19 cellular contexts compared by ENCODE assay signal in the genomic region with DNA sequence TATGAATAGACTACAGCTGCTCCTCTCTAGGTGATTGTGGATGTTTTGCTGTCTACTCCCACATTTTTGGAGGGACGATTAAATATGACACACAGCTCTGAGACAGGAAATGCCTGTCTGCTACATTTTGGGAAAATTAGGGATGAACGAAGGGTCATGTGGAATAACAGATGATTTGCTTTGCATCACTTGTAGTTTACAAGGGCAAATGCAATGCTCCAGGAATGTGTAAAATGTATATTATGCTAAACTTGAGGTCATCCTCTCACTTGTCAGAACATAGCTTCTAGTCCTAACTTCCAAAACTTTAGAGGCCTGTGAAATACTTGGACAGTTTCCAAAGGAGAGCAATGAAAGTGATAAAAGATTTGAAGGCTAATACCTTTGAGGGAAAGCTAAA.
DNase-seq lines count a peak whose midpoint lies in the region; ATAC-seq and TF ChIP-seq lines count a peak whose summit lies in the region.
"Had no signal": no experiment of that assay in that cellular context is flagged by ENCODE, and none has a peak within 500 bp of the region (broad histone marks: within the 10 kb centered on the region; RNA-seq: fewer than 3 reads in every experiment).

No MANE protein-coding gene starts in this region.

- H2AFZ ChIP-seq in PC-3 (ENCODE audit: low read length) (peak overlapping the region; percentile 42; the same call in 1 of the 2 replicates), mesenchymal stem cell (ENCODE audit: low read depth, low read length) (no peak overlapping the region)
- H2AFZ ChIP-seq: PC-9 had no signal

- no peaks in the 10 kb centered on the region for H3K36me3 ChIP-seq in PC-3 (ENCODE audit: low read depth, low read length)
- H3K36me3 ChIP-seq in mesenchymal stem cell (ENCODE audit: control insufficient read depth in 1 of 2, insufficient read depth in 2 of 2, low read depth in 1 of 2, low read length in 2 of 2) = no peaks in the 10 kb centered on the region
- H3K36me3 ChIP-seq in vagina = no peaks in the 10 kb centered on the region
- H3K36me3 ChIP-seq: stomach had no signal

- H2BK5ac ChIP-seq in mesenchymal stem cell (ENCODE audit: low read depth, low read length, poor library complexity, severe bottlenecking) = no peak overlapping the region

- H3K36me3 Mint-ChIP-seq in chondrocyte (ENCODE audit: low read depth) = no peaks in the 10 kb centered on the region
- H3K36me3 Mint-ChIP-seq in activated T-helper 1 cell treated with anti-CD3 and anti-CD28 coated beads, Interleukin-12 subunit alpha, Interleukin-12 subunit beta, Interleukin-2, Interleukin-4 antibody, amounts not matched to agents 30 ng/mL and 10 ng/mL and 1 ng/mL, durations not matched to agents 14 hours and 24 hours and 36 hours (ENCODE audit: low read depth) = no peaks in the 10 kb centered on the region
- H3K36me3 Mint-ChIP-seq: activated naive CD8-positive, alpha-beta T cell treated with anti-CD3 and anti-CD28 coated beads, Interleukin-2, amount 10 ng/mL, durations not matched to agents 7 days and 5 days had no signal

- no peak overlapping the region for H3K14ac ChIP-seq in mesenchymal stem cell (ENCODE audit: low read length in 2 of 2)

- H3K9me3 Mint-ChIP-seq in chondrocyte (ENCODE audit: low read depth) = peaks cover 5% of the 10 kb centered on the region
- no peaks in the 10 kb centered on the region for H3K9me3 Mint-ChIP-seq in activated T-helper 1 cell treated with anti-CD3 and anti-CD28 coated beads, Interleukin-12 subunit alpha, Interleukin-12 subunit beta, Interleukin-2, Interleukin-4 antibody, amounts not matched to agents 30 ng/mL and 10 ng/mL and 1 ng/mL, durations not matched to agents 14 hours and 24 hours and 36 hours

- POLR2A ChIA-PET in PC-3 (lab: Charles Lee; ENCODE audit: unreplicated experiment) = no interaction called here

- no peak overlapping the region for H3K4me3 ChIP-seq in PC-3 (ENCODE audit: low read length)
- H3K4me3 ChIP-seq in mesenchymal stem cell (ENCODE audit: insufficient read depth in 1 of 2, low read depth in 1 of 2, low read length in 2 of 2) = no peak overlapping the region
- H3K4me3 ChIP-seq in vagina = no peak overlapping the region
- H3K4me3 ChIP-seq: PC-9, stomach had no signal

- no peak overlapping the region for H4K8ac ChIP-seq in mesenchymal stem cell (ENCODE audit: low read length)

- H3K9ac ChIP-seq in PC-3 (ENCODE audit: low read length) = no peak overlapping the region
- H3K9ac ChIP-seq in mesenchymal stem cell (ENCODE audit: low read length) = no peak overlapping the region

- intact Hi-C loops in PC-3 (cut with micrococcal nuclease) (no loop called here), vagina (cut with DNase I) (loop anchor here (10.0 kb wide), 1 partner anchor 244 kb away; no protein-coding TSS in a partner anchor)
- intact Hi-C loops in activated T-helper 1 cell treated with anti-CD3 and anti-CD28 coated beads, Interleukin-12 subunit alpha, Interleukin-12 subunit beta, Interleukin-2, Interleukin-4 antibody, amounts not matched to agents 30 ng/mL and 10 ng/mL and 1 ng/mL, durations not matched to agents 14 hours and 24 hours and 36 hours (cut with micrococcal nuclease) = no loop called here

- no peaks in the 10 kb centered on the region for H3K79me1 ChIP-seq in mesenchymal stem cell (replicated peaks; ENCODE audit: low read length, poor library complexity, severe bottlenecking)

- H3K4me1 ChIP-seq in PC-3 (ENCODE audit: insufficient read depth, low read length) (no peaks in the 10 kb centered on the region), mesenchymal stem cell (ENCODE audit: control insufficient read depth, insufficient read depth, low read depth, low read length) (no peaks in the 10 kb centered on the region), vagina (no peaks in the 10 kb centered on the region)
- H3K4me1 ChIP-seq: stomach had no signal

- ATAC-seq in PC-3 = no peak
- ATAC-seq: HCT116 had no signal

- H2BK12ac ChIP-seq in mesenchymal stem cell (ENCODE audit: low read length in 2 of 2) = no peak overlapping the region

- no peaks in the 10 kb centered on the region for H3K27me3 Mint-ChIP-seq in chondrocyte (ENCODE audit: low read depth)
- no peaks in the 10 kb centered on the region for H3K27me3 Mint-ChIP-seq in activated T-helper 1 cell treated with anti-CD3 and anti-CD28 coated beads, Interleukin-12 subunit alpha, Interleukin-12 subunit beta, Interleukin-2, Interleukin-4 antibody, amounts not matched to agents 30 ng/mL and 10 ng/mL and 1 ng/mL, durations not matched to agents 14 hours and 24 hours and 36 hours (ENCODE audit: insufficient read depth)
- H3K27me3 Mint-ChIP-seq: activated naive CD8-positive, alpha-beta T cell treated with anti-CD3 and anti-CD28 coated beads, Interleukin-2, amount 10 ng/mL, durations not matched to agents 7 days and 5 days had no signal

- H3K4me2 ChIP-seq in PC-3 (ENCODE audit: low read length) = no peak overlapping the region
- no peak overlapping the region for H3K4me2 ChIP-seq in mesenchymal stem cell (ENCODE audit: low read length, poor library complexity, severe bottlenecking)
- H3K4me2 ChIP-seq: PC-9 had no signal

- no peaks in the 10 kb centered on the region for H4K20me1 ChIP-seq in PC-3 (ENCODE audit: low read length)

- 2% methylated on average over 2 of the region's 2 CpGs for WGBS in mesenchymal stem cell

- no peak for TF ChIP-seq CTCF in PC-3 (conservative IDR thresholded peaks at IDR 0.05; ENCODE audit: low read depth, low read length)
- TF ChIP-seq CTCF in chondrocyte (IDR thresholded peaks at IDR 0.05) = no peak
- no peak for TF ChIP-seq CTCF in vagina (IDR thresholded peaks at IDR 0.05)

- H3K4me1 Mint-ChIP-seq in chondrocyte (ENCODE audit: low read depth) = peaks cover 42% of the 10 kb centered on the region
- H3K4me1 Mint-ChIP-seq in activated T-helper 1 cell treated with anti-CD3 and anti-CD28 coated beads, Interleukin-12 subunit alpha, Interleukin-12 subunit beta, Interleukin-2, Interleukin-4 antibody, amounts not matched to agents 30 ng/mL and 10 ng/mL and 1 ng/mL, durations not matched to agents 14 hours and 24 hours and 36 hours (ENCODE audit: low read depth) = no peaks in the 10 kb centered on the region
- H3K4me1 Mint-ChIP-seq: activated naive CD8-positive, alpha-beta T cell treated with anti-CD3 and anti-CD28 coated beads, Interleukin-2, amount 10 ng/mL, durations not matched to agents 7 days and 5 days had no signal

- H3K27ac ChIP-seq in PC-3 (ENCODE audit: low read length) (no peak overlapping the region), mesenchymal stem cell (ENCODE audit: low read length, poor library complexity, severe bottlenecking) (peak overlapping the region; percentile 14), vagina (no peak overlapping the region)
- H3K27ac ChIP-seq: PC-9, stomach had no signal

- DNase-seq in AG20443 (ENCODE audit: low spot score) (peak; percentile 30), PC-3 (peak; percentile 24), chondrocyte (ENCODE audit: low spot score) (no peak), mesenchymal stem cell (peak; percentile 40), NCI-H1930 (lab: John Stamatoyannopoulos, UW) (no peak), vagina (ENCODE audit: extremely low spot score in 2 of 2) (no peak), DMS 273 treated with DMSO at 0.1 percent for 48 hours (lab: John Stamatoyannopoulos, UW) (no peak)
- DNase-seq in activated T-helper 1 cell treated with anti-CD3 and anti-CD28 coated beads, Interleukin-12 subunit alpha, Interleukin-12 subunit beta, Interleukin-2, Interleukin-4 antibody, amounts not matched to agents 30 ng/mL and 10 ng/mL and 1 ng/mL, durations not matched to agents 14 hours and 24 hours and 36 hours (ENCODE audit: low spot score) = no peak
- DNase-seq: activated CD4-positive, alpha-beta T cell treated with anti-CD3 and anti-CD28 coated beads, Interleukin-2, amount 50 U/mL, for 48 hours; activated naive CD8-positive, alpha-beta T cell treated with anti-CD3 and anti-CD28 coated beads, Interleukin-2, amount 10 ng/mL, durations not matched to agents 7 days and 5 days; activated T-cell treated with anti-CD3 and anti-CD28 coated beads, Interleukin-2, amount 50 U/mL, for 48 hours; kidney; MM.1S; NCI-H187; NCI-H526; PC-9; stomach; SW 1271 had no signal

- no TSS peak for BruUV-seq in PC-3 (replicated peaks; lab: Mats Ljungman, UMichigan)

- H3K18ac ChIP-seq in mesenchymal stem cell (ENCODE audit: low read depth in 1 of 2, low read length in 2 of 2) = no peak overlapping the region

- no peak for TF ChIP-seq POLR2A in vagina (IDR thresholded peaks at IDR 0.05)

- no peaks in the 10 kb centered on the region for H3K79me2 ChIP-seq in PC-3 (ENCODE audit: low read length)

- no peaks in the 10 kb centered on the region for H3K9me3 ChIP-seq in PC-3 (ENCODE audit: low read length)
- H3K9me3 ChIP-seq in mesenchymal stem cell (ENCODE audit: control insufficient read depth, low read length) = no peaks in the 10 kb centered on the region
- no peaks in the 10 kb centered on the region for H3K9me3 ChIP-seq in vagina
- H3K9me3 ChIP-seq: stomach had no signal

- H3K9me2 ChIP-seq in PC-3 (replicated peaks; ENCODE audit: low read length) = no peaks in the 10 kb centered on the region

- H3K4ac ChIP-seq in mesenchymal stem cell (ENCODE audit: low read depth in 1 of 2, low read length in 2 of 2) = no peak overlapping the region

- H4K91ac ChIP-seq in mesenchymal stem cell (ENCODE audit: low read length) = no peak overlapping the region

- no peak overlapping the region for H3K4me3 Mint-ChIP-seq in chondrocyte (ENCODE audit: unreplicated experiment)
- no peak overlapping the region for H3K4me3 Mint-ChIP-seq in activated T-helper 1 cell treated with anti-CD3 and anti-CD28 coated beads, Interleukin-12 subunit alpha, Interleukin-12 subunit beta, Interleukin-2, Interleukin-4 antibody, amounts not matched to agents 30 ng/mL and 10 ng/mL and 1 ng/mL, durations not matched to agents 14 hours and 24 hours and 36 hours
- H3K4me3 Mint-ChIP-seq: activated naive CD8-positive, alpha-beta T cell treated with anti-CD3 and anti-CD28 coated beads, Interleukin-2, amount 10 ng/mL, durations not matched to agents 7 days and 5 days had no signal

- H2BK15ac ChIP-seq in mesenchymal stem cell (ENCODE audit: low read depth, poor library complexity, severe bottlenecking) = no peak overlapping the region

- CTCF ChIA-PET in PC-3 (lab: Charles Lee) = interaction anchor here (0.7 kb wide), 1 partner anchor 849 kb away, joined by 8 read pairs; no protein-coding TSS in a partner anchor

- H3K27me3 ChIP-seq in PC-3 (ENCODE audit: low read length) (no peaks in the 10 kb centered on the region), mesenchymal stem cell (ENCODE audit: control insufficient read depth in 1 of 2, insufficient read depth in 1 of 2, low read length in 2 of 2) (no peaks in the 10 kb centered on the region), vagina (no peaks in the 10 kb centered on the region)
- H3K27me3 ChIP-seq: stomach had no signal

- no peak overlapping the region for H3K23ac ChIP-seq in mesenchymal stem cell (ENCODE audit: low read length in 2 of 2)

- peak overlapping the region; percentile 80 for H3K27ac Mint-ChIP-seq in chondrocyte (ENCODE audit: unreplicated experiment)
- no peak overlapping the region for H3K27ac Mint-ChIP-seq in activated T-helper 1 cell treated with anti-CD3 and anti-CD28 coated beads, Interleukin-12 subunit alpha, Interleukin-12 subunit beta, Interleukin-2, Interleukin-4 antibody, amounts not matched to agents 30 ng/mL and 10 ng/mL and 1 ng/mL, durations not matched to agents 14 hours and 24 hours and 36 hours
- H3K27ac Mint-ChIP-seq: activated naive CD8-positive, alpha-beta T cell treated with anti-CD3 and anti-CD28 coated beads, Interleukin-2, amount 10 ng/mL, durations not matched to agents 7 days and 5 days had no signal

- H2BK120ac ChIP-seq in mesenchymal stem cell (ENCODE audit: low read depth, low read length) = no peak overlapping the region

- no peak overlapping the region for H2AK5ac ChIP-seq in mesenchymal stem cell (ENCODE audit: low read length, severe bottlenecking)

- H3F3A ChIP-seq in PC-3 (ENCODE audit: low read length, unreplicated experiment) = no peaks in the 10 kb centered on the region

Comparison
In these comparisons a context has a peak if more than half of its experiments do, and no peak if none do; other contexts are left out.
1. DNase-seq: peak in AG20443 (single experiment), PC-3 (single experiment) and mesenchymal stem cell (single experiment); none in chondrocyte (single experiment), NCI-H1930 (0 of 2), activated T-helper 1 cell treated with anti-CD3 and anti-CD28 coated beads, Interleukin-12 subunit alpha, Interleukin-12 subunit beta, Interleukin-2, Interleukin-4 antibody, amounts not matched to agents 30 ng/mL and 10 ng/mL and 1 ng/mL, durations not matched to agents 14 hours and 24 hours and 36 hours (single experiment), vagina (0 of 2) and DMS 273 treated with DMSO at 0.1 percent for 48 hours (single experiment).